In the genomic region with DNA sequence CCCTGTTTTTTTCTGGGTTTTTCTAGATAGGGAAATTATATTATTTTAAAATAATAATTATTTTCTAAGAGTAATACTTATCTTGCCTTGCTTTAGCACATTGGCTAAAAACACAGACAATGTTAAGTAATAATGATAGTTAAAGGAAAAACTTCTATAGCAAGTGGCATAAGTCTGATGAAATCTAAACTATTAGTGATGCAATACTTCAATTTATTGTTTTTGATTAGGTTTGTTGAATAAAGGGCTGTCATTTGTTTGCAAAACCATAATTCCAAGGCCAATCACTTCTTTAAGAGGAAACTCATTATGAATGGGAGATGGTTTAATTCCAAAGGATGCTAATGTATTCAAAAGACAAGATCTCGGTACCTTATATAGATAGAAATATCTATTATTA, we compare ENCODE assay signal across 33 cellular contexts.
"Had no signal": no experiment of that assay in that cellular context is flagged by ENCODE, and none has a peak within 500 bp of the region (broad histone marks: within the 10 kb centered on the region; RNA-seq: fewer than 3 reads in every experiment).

No MANE protein-coding gene starts in this region.

- DNase-seq: activated effector memory CD4-positive, alpha-beta T cell treated with anti-CD3 and anti-CD28 coated beads, Interleukin-2, amount 50 U/mL, for 16 hours; activated effector memory CD4-positive, alpha-beta T cell treated with Interleukin-2 at 50 U/mL for 16 hours; activated gamma-delta T cell; activated gamma-delta T cell treated with Interleukin-2 at 50 U/mL for 16 hours; activated naive CD4-positive, alpha-beta T cell; activated naive CD4-positive, alpha-beta T cell treated with anti-CD3 and anti-CD28 coated beads for 36 hours; activated naive CD4-positive, alpha-beta T cell treated with anti-CD3 and anti-CD28 coated beads, Interleukin-2, amount 10 ng/mL, durations not matched to agents 7 days and 5 days; activated naive CD4-positive, alpha-beta T cell treated with anti-CD3 and anti-CD28 coated beads, Interleukin-2, amount 50 U/mL, for 16 hours; activated naive CD4-positive, alpha-beta T cell treated with Interleukin-2 at 50 U/mL for 16 hours; activated naive CD8-positive, alpha-beta T cell treated with anti-CD3 and anti-CD28 coated beads for 36 hours; activated naive CD8-positive, alpha-beta T cell treated with anti-CD3 and anti-CD28 coated beads, Interleukin-2, amount 10 ng/mL, durations not matched to agents 7 days and 5 days; activated naive CD8-positive, alpha-beta T cell treated with anti-CD3 and anti-CD28 coated beads, Interleukin-2, amount 50 U/mL, for 24 hours; activated T-cell treated with anti-CD3 and anti-CD28 coated beads, Interleukin-2, amount 50 U/mL, for 1 hour; activated T-cell treated with anti-CD3 and anti-CD28 coated beads, Interleukin-2, amount 50 U/mL, for 24 hours; activated T-cell treated with anti-CD3 and anti-CD28 coated beads, Interleukin-2, amount 50 U/mL, for 4 hours; activated T-cell treated with anti-CD3 and anti-CD28 coated beads, Interleukin-2, amount 50 U/mL, for 48 hours; activated T-cell treated with anti-CD3 and anti-CD28 coated beads, Interleukin-2, amount 50 U/mL, for 72 hours; adrenal gland; amniotic stem cell; amygdala; anterior cingulate cortex; aorta; body of pancreas; brain microvascular endothelial cell; caudate nucleus; central memory CD4-positive, alpha-beta T cell; cerebellar nuclear complex had no signal

- H3K4me3 ChIP-seq: adrenal gland, body of pancreas, breast epithelium, cardiac muscle cell had no signal

- H3K27ac ChIP-seq: adrenal gland, body of pancreas, brain microvascular endothelial cell, breast epithelium, cardiac muscle cell had no signal

- ATAC-seq: activated naive CD4-positive, alpha-beta T cell treated with anti-CD3 and anti-CD28 coated beads, Interleukin-2, amount 50 U/mL, for 72 hours; activated naive CD8-positive, alpha-beta T cell treated with anti-CD3 and anti-CD28 coated beads, Interleukin-2, amount 50 U/mL, for 24 hours; activated T-cell treated with anti-CD3 and anti-CD28 coated beads, Interleukin-2, amount 50 U/mL, for 4 hours; activated T-cell treated with anti-CD3 and anti-CD28 coated beads, Interleukin-2, amount 50 U/mL, for 72 hours; activated T-helper 17 cell treated with anti-CD3 and anti-CD28 coated beads, Interleukin-2, amount 50 U/mL, for 72 hours; body of pancreas had no signal

- H3K4me1 ChIP-seq: adrenal gland, body of pancreas, breast epithelium had no signal

- FAIRE-seq: astrocyte, bronchial epithelial cell had no signal

- H3K9me3 ChIP-seq: adrenal gland, body of pancreas, breast epithelium had no signal

- H3K36me3 ChIP-seq: adrenal gland, brain microvascular endothelial cell, breast epithelium, cardiac muscle cell had no signal

- H3K27me3 ChIP-seq: adrenal gland, body of pancreas, brain microvascular endothelial cell, breast epithelium, cardiac muscle cell had no signal
